19 cellular contexts compared by ENCODE assay signal in the genomic region with DNA sequence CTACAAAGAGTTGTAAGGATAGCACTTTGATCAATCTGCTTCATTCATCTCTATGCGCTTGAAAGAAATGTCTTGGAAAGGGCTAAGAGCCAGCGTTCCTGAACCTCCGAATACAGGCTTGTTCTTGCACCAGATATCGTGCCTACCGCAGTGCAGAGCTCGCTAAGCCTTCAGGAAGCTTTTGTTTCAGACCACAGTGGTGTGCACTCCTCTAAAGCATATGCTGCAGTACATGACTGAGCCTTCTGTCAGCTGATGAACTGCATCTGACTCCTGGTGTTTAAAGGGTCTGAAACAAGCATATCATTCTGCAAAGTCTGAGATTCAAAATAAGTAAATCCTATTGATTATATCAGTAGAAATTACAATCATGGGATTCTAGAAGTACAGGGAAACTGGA.
A peak's percentile ranks its signal among the peaks of the same experiment; 100 is the strongest.
DNase-seq lines count a peak whose midpoint lies in the region; ATAC-seq and TF ChIP-seq lines count a peak whose summit lies in the region.
"Had no signal": no experiment of that assay in that cellular context is flagged by ENCODE, and none has a peak within 500 bp of the region (broad histone marks: within the 10 kb centered on the region; RNA-seq: fewer than 3 reads in every experiment).

No MANE protein-coding gene starts in this region.

- peaks cover 2% of the 10 kb centered on the region; the same call in 1 of the 2 replicates for H3K4me1 ChIP-seq in IMR-90 (ENCODE audit: control insufficient read depth, insufficient read depth, low read length)
- no peaks in the 10 kb centered on the region for H3K4me1 ChIP-seq in neural progenitor cell
- H3K4me1 ChIP-seq: BE2C, HAP-1 had no signal

- no peak overlapping the region for H2BK20ac ChIP-seq in IMR-90 (ENCODE audit: low read depth, low read length)

- peak overlapping the region; percentile 49; the same call in 1 of the 2 replicates for H3K23ac ChIP-seq in IMR-90 (ENCODE audit: low read depth, low read length)

- H3K4ac ChIP-seq in IMR-90 (ENCODE audit: low read depth, low read length) = no peak overlapping the region

- H3K27ac ChIP-seq in IMR-90 (ENCODE audit: insufficient read depth, low read length) (no peak overlapping the region), neural progenitor cell (no peak overlapping the region)
- H3K27ac ChIP-seq: GM23248 had no signal

- no peak overlapping the region for H3K14ac ChIP-seq in IMR-90 (replicated peaks; ENCODE audit: low read depth, low read length)

- H3K9me1 ChIP-seq in IMR-90 (ENCODE audit: insufficient read depth, low read length) = no peaks in the 10 kb centered on the region

- H3K79me2 ChIP-seq in neural progenitor cell (ENCODE audit: low read depth) = no peaks in the 10 kb centered on the region

- H3K36me3 Mint-ChIP-seq in neural progenitor cell = no peaks in the 10 kb centered on the region
- H3K36me3 Mint-ChIP-seq: CD4-positive, CD25-positive, alpha-beta regulatory T cell; CD8-positive, alpha-beta memory T cell; IgD-negative memory B cell had no signal

- peaks cover 2% of the 10 kb centered on the region for H3K27me3 Mint-ChIP-seq in neural progenitor cell (ENCODE audit: insufficient read depth, low read depth)
- H3K27me3 Mint-ChIP-seq: CD4-positive, CD25-positive, alpha-beta regulatory T cell; CD8-positive, alpha-beta memory T cell; IgD-negative memory B cell had no signal

- DNase-seq in IMR-90 (peak; percentile 1), SK-MEL-5 (ENCODE audit: low read depth, low spot score) (peak; percentile 19), fibroblast of pulmonary artery (ENCODE audit: low read depth) (peak; percentile 1), neural progenitor cell (ENCODE audit: low spot score) (peak; percentile 7), T-helper 1 cell (no peak), ureter (ENCODE audit: low spot score) (no peak), SK-N-DZ (ENCODE audit: low spot score) (no peak)
- DNase-seq: BE2C; C1 segment of cervical spinal cord; CD4-positive, CD25-positive, alpha-beta regulatory T cell; CD8-positive, alpha-beta memory T cell; COR-L47; DMS 273 treated with DMSO at 0.1 percent for 48 hours; DMS53; DND-41; EL; GM23248 had no signal

- no peaks in the 10 kb centered on the region for H3K9me3 Mint-ChIP-seq in neural progenitor cell

- H3K9ac ChIP-seq in IMR-90 (ENCODE audit: low read depth, low read length) (no peak overlapping the region), neural progenitor cell (no peak overlapping the region)
- H3K9ac ChIP-seq: GM23248 had no signal

- no peak for TF ChIP-seq RAD21 in IMR-90 (IDR thresholded peaks at IDR 0.05; ENCODE audit: low read length)

- TF ChIP-seq CTCF in IMR-90 (conservative IDR thresholded peaks at IDR 0.05; ENCODE audit: low read depth, low read length) = no peak
- no peak for TF ChIP-seq CTCF in fibroblast of pulmonary artery (IDR thresholded peaks at IDR 0.05; ENCODE audit: low read length, missing control alignments)
- no peak for TF ChIP-seq CTCF in neural progenitor cell (IDR thresholded peaks at IDR 0.05)

- H2BK15ac ChIP-seq in IMR-90 (ENCODE audit: low read depth, low read length) = no peak overlapping the region

- no peaks in the 10 kb centered on the region for H3F3A ChIP-seq in neural progenitor cell (ENCODE audit: low read depth)

- H3K4me3 ChIP-seq in IMR-90 (ENCODE audit: insufficient read depth, low read depth, low read length) (no peak overlapping the region), fibroblast of pulmonary artery (replicated peaks; ENCODE audit: low read depth, low read length) (no peak overlapping the region), neural progenitor cell (no peak overlapping the region)
- H3K4me3 ChIP-seq: GM23248, HAP-1 had no signal

- CTCF ChIA-PET in IMR-90 (lab: Yijun Ruan, JAX) = no interaction called here

- no peak overlapping the region for H4K8ac ChIP-seq in IMR-90 (ENCODE audit: low read depth in 2 of 2, low read length in 2 of 2)

- 58% methylated on average over 4 of the region's 6 CpGs; no CpG with 5 or more reads in 1 of the 2 experiments for WGBS in IMR-90 (ENCODE audit: extremely low coverage in 2 of 2, insufficient read length in 1 of 2), 2 experiments

- H3K56ac ChIP-seq in IMR-90 (ENCODE audit: extremely low read depth, insufficient read depth, low read length) = no peak overlapping the region

- no peak overlapping the region for H3K27ac Mint-ChIP-seq in neural progenitor cell
- H3K27ac Mint-ChIP-seq: CD4-positive, CD25-positive, alpha-beta regulatory T cell; CD8-positive, alpha-beta memory T cell; IgD-negative memory B cell had no signal

- ATAC-seq in IMR-90 (ENCODE audit: low read depth) = no peak

- H2AFZ ChIP-seq in IMR-90 (replicated peaks; ENCODE audit: low read length, poor library complexity) (peak overlapping the region; percentile 68), neural progenitor cell (replicated peaks) (peak overlapping the region; percentile 59)
- H2AFZ ChIP-seq: GM23248 had no signal

- no peaks in the 10 kb centered on the region for H3K9me3 ChIP-seq in IMR-90 (ENCODE audit: control insufficient read depth, insufficient read depth, low read length)
- no peaks in the 10 kb centered on the region for H3K9me3 ChIP-seq in neural progenitor cell (ENCODE audit: low read depth)
- H3K9me3 ChIP-seq: BE2C, HAP-1 had no signal

- no peaks in the 10 kb centered on the region for H4K20me1 ChIP-seq in IMR-90 (ENCODE audit: insufficient read depth, low read length)
- H4K20me1 ChIP-seq in neural progenitor cell (ENCODE audit: low read depth) = no peaks in the 10 kb centered on the region

- H3K79me1 ChIP-seq in IMR-90 (ENCODE audit: low read depth in 1 of 2, low read length in 2 of 2) = no peaks in the 10 kb centered on the region

- H3K4me2 ChIP-seq in IMR-90 (ENCODE audit: low read depth, low read length) (no peak overlapping the region), neural progenitor cell (no peak overlapping the region)

- in situ Hi-C loops in IMR-90 (cut with MboI; ENCODE audit: low sequenced_read_pairs) = no loop called here
- in situ Hi-C loops in SK-MEL-5 (cut with HindIII; ENCODE audit: low pct_unique_long_range_greater_than_20kb, low sequenced_read_pairs) = no loop called here

- H3K27me3 ChIP-seq in IMR-90 (ENCODE audit: control insufficient read depth, insufficient read depth, low read length) = no peaks in the 10 kb centered on the region
- H3K27me3 ChIP-seq in neural progenitor cell = no peaks in the 10 kb centered on the region
- H3K27me3 ChIP-seq: BE2C had no signal

- H3K4me1 Mint-ChIP-seq in neural progenitor cell = no peaks in the 10 kb centered on the region
- H3K4me1 Mint-ChIP-seq: CD4-positive, CD25-positive, alpha-beta regulatory T cell; CD8-positive, alpha-beta memory T cell; IgD-negative memory B cell had no signal

- no peak overlapping the region for H2BK120ac ChIP-seq in IMR-90 (ENCODE audit: low read depth, low read length)

- H3K36me3 ChIP-seq in IMR-90 (ENCODE audit: control insufficient read depth, insufficient read depth, low read length) = no peaks in the 10 kb centered on the region
- no peaks in the 10 kb centered on the region for H3K36me3 ChIP-seq in neural progenitor cell
- H3K36me3 ChIP-seq: BE2C, HAP-1 had no signal

- no peak overlapping the region for H3K18ac ChIP-seq in IMR-90 (ENCODE audit: low read depth, low read length)

- H4K5ac ChIP-seq in IMR-90 (ENCODE audit: low read depth, low read length) = no peak overlapping the region

- no peak overlapping the region for H2AK5ac ChIP-seq in IMR-90 (ENCODE audit: low read depth, low read length)

- BruUV-seq in IMR-90 (replicated peaks; lab: Mats Ljungman, UMichigan) = no TSS peak

- H2BK5ac ChIP-seq in IMR-90 (ENCODE audit: low read depth, low read length, poor library complexity, severe bottlenecking) = no peak overlapping the region

- no peak overlapping the region for H3K4me3 Mint-ChIP-seq in neural progenitor cell
- H3K4me3 Mint-ChIP-seq: CD4-positive, CD25-positive, alpha-beta regulatory T cell; CD8-positive, alpha-beta memory T cell; IgD-negative memory B cell had no signal

- dilution Hi-C loops in IMR-90 (cut with HindIII; ENCODE audit: low sequenced_read_pairs, unreplicated experiment) = no loop called here

- H4K91ac ChIP-seq in IMR-90 (ENCODE audit: insufficient read depth, low read depth, low read length) = no peak overlapping the region

- POLR2A ChIA-PET in IMR-90 (lab: Charles Lee; ENCODE audit: unreplicated experiment) = no interaction called here

- TF ChIP-seq POLR2A in IMR-90 (IDR thresholded peaks at IDR 0.05; ENCODE audit: low read depth, low read length) = no peak

- intact Hi-C loops in IMR-90 (cut with micrococcal nuclease) = loop anchor here (1.0 kb wide), 1 partner anchor 294 kb away; no protein-coding TSS in a partner anchor

- no peak overlapping the region for H2AK9ac ChIP-seq in IMR-90 (replicated peaks; ENCODE audit: low read depth, low read length, poor library complexity)

TF ChIP-seq in IMR-90, 13 proteins besides CTCF, POLR2A, EP300 and RAD21 (continues in another document):
- TF ChIP-seq RCOR1 (IDR thresholded peaks at IDR 0.05; ENCODE audit: insufficient replicate concordance, low read length) = no peak
- TF ChIP-seq, protein P1, sequence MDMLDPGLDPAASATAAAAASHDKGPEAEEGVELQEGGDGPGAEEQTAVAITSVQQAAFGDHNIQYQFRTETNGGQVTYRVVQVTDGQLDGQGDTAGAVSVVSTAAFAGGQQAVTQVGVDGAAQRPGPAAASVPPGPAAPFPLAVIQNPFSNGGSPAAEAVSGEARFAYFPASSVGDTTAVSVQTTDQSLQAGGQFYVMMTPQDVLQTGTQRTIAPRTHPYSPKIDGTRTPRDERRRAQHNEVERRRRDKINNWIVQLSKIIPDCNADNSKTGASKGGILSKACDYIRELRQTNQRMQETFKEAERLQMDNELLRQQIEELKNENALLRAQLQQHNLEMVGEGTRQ (IDR thresholded peaks at IDR 0.05; ENCODE audit: low read depth, low read length) = no peak
- no peak for TF ChIP-seq FOS (IDR thresholded peaks at IDR 0.05; ENCODE audit: low read depth, low read length)
- no peak for TF ChIP-seq BHLHE40 (IDR thresholded peaks at IDR 0.05; ENCODE audit: low read depth, low read length)
- TF ChIP-seq, protein P2, sequence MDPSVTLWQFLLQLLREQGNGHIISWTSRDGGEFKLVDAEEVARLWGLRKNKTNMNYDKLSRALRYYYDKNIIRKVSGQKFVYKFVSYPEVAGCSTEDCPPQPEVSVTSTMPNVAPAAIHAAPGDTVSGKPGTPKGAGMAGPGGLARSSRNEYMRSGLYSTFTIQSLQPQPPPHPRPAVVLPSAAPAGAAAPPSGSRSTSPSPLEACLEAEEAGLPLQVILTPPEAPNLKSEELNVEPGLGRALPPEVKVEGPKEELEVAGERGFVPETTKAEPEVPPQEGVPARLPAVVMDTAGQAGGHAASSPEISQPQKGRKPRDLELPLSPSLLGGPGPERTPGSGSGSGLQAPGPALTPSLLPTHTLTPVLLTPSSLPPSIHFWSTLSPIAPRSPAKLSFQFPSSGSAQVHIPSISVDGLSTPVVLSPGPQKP (IDR thresholded peaks at IDR 0.05; ENCODE audit: borderline replicate concordance, low read depth, low read length) = no peak
- TF ChIP-seq CHD1 (IDR thresholded peaks at IDR 0.05; ENCODE audit: low read depth, low read length) = no peak
- TF ChIP-seq CEBPB (IDR thresholded peaks at IDR 0.05; ENCODE audit: low read depth, low read length) = no peak
- no peak for TF ChIP-seq NFE2L2 (IDR thresholded peaks at IDR 0.05; ENCODE audit: low read depth, low read length)
- no peak for TF ChIP-seq MAZ (IDR thresholded peaks at IDR 0.05; ENCODE audit: borderline replicate concordance, low read depth, low read length)
- no peak for TF ChIP-seq MAFK (IDR thresholded peaks at IDR 0.05; ENCODE audit: low read depth, low read length)

Comparison
In these comparisons a context has a peak if more than half of its experiments do, and no peak if none do; other contexts are left out.
1. DNase-seq: peak in IMR-90 (single experiment), SK-MEL-5 (single experiment), fibroblast of pulmonary artery (single experiment) and neural progenitor cell (single experiment); none in T-helper 1 cell (0 of 5), ureter (single experiment) and SK-N-DZ (single experiment).